Comparison of ENCODE assay signal across 8 cellular contexts in genomic region chr7:16695621-16696237, GRCh38. TPM values are rescaled to one million over a fixed set of nuclear protein-coding genes. Genes with fewer than 3 reads are reported as not detected.
A peak's percentile ranks its signal among the peaks of the same experiment; 100 is the strongest.
DNase-seq lines count a peak whose midpoint lies in the region; ATAC-seq and TF ChIP-seq lines count a peak whose summit lies in the region.

No MANE protein-coding gene starts in this region.

- H3K27ac ChIP-seq in osteoblast (ENCODE audit: low read depth, low read length): peak overlapping the region; percentile 92

- H3K4me1 ChIP-seq in osteoblast (ENCODE audit: insufficient read depth, low read length): peaks cover 44% of the 10 kb centered on the region

- H3K9me3 ChIP-seq in osteoblast (ENCODE audit: low read depth, low read length): no peaks in the 10 kb centered on the region

- no peak for ATAC-seq in activated T-cell treated with anti-CD3 and anti-CD28 coated beads, Interleukin-2, amount 50 U/mL, for 72 hours (replicated peaks in 1 of 2)

- H3K27ac Mint-ChIP-seq in activated T-cell treated with anti-CD3 and anti-CD28 coated beads, Interleukin-2, amount 50 U/mL, for 72 hours: peak overlapping the region; percentile 68

- no peaks in the 10 kb centered on the region for H3K27me3 ChIP-seq in osteoblast (ENCODE audit: insufficient read depth, low read length)

- no peaks in the 10 kb centered on the region for H3K4me1 Mint-ChIP-seq in activated T-cell treated with anti-CD3 and anti-CD28 coated beads, Interleukin-2, amount 50 U/mL, for 72 hours (ENCODE audit: low read depth)

- H3K4me2 ChIP-seq in osteoblast (ENCODE audit: insufficient read depth, low read length): no peak overlapping the region

- H3K9me3 Mint-ChIP-seq in activated T-cell treated with anti-CD3 and anti-CD28 coated beads, Interleukin-2, amount 50 U/mL, for 72 hours: no peaks in the 10 kb centered on the region

- H3K27me3 Mint-ChIP-seq in activated T-cell treated with anti-CD3 and anti-CD28 coated beads, Interleukin-2, amount 50 U/mL, for 72 hours (ENCODE audit: low read depth): no peaks in the 10 kb centered on the region

- H4K20me1 ChIP-seq in osteoblast (ENCODE audit: insufficient read depth, low read length): no peaks in the 10 kb centered on the region

- DNase-seq in activated T-cell treated with anti-CD3 and anti-CD28 coated beads, Interleukin-2, amount 50 U/mL, for 72 hours: no peak
- DNase-seq in activated T-cell treated with anti-CD3 and anti-CD28 coated beads for 4 hours: no peak
- DNase-seq in HT-29 (ENCODE audit: low spot score): peak; percentile 76
- DNase-seq in SHP77 (lab: John Stamatoyannopoulos, UW): peak; percentile 62
- peak; percentile 77 for DNase-seq in fibroblast of peridontal ligament (ENCODE audit: extremely low read depth)
- DNase-seq in osteoblast (ENCODE audit: insufficient read length, low spot score, missing footprints): no peak
- DNase-seq in NCI-H187 treated with DMSO at 0.1 percent for 48 hours (lab: John Stamatoyannopoulos, UW): no peak
- DNase-seq in activated CD4-positive, alpha-beta T cell treated with anti-CD3 and anti-CD28 coated beads, Interleukin-2, amount 50 U/mL, for 4 hours: no peak

- no peak overlapping the region for H3K4me3 ChIP-seq in osteoblast (ENCODE audit: insufficient read depth, low read length)

- H3K36me3 Mint-ChIP-seq in activated T-cell treated with anti-CD3 and anti-CD28 coated beads, Interleukin-2, amount 50 U/mL, for 72 hours (ENCODE audit: insufficient read depth in 2 of 2): peaks cover 8 to 34% of the 10 kb centered on the region in 2 donors

- H3K4me3 Mint-ChIP-seq in activated T-cell treated with anti-CD3 and anti-CD28 coated beads, Interleukin-2, amount 50 U/mL, for 72 hours: no peak overlapping the region

- H2AFZ ChIP-seq in osteoblast (ENCODE audit: low read length): no peak overlapping the region

- peaks cover 73% of the 10 kb centered on the region for H3K36me3 ChIP-seq in osteoblast (ENCODE audit: insufficient read depth, low read length)

- peaks cover 3% of the 10 kb centered on the region for H3K79me2 ChIP-seq in osteoblast (ENCODE audit: insufficient read depth, low read length)

- peak; percentile 63 for TF ChIP-seq CTCF in osteoblast (IDR thresholded peaks at IDR 0.05; ENCODE audit: extremely low read depth, low read depth, low read length)

RNA-seq across cellular contexts. Expression of gene BZW2, which starts 49.7 kb away (rescaled TPM):
- total RNA-seq in activated T-cell treated with anti-CD3 and anti-CD28 coated beads, Interleukin-2, amount 50 U/mL, for 72 hours: 10 to 100 TPM; 59.5 to 66.5 TPM
- total RNA-seq in HT-29 (2014; rRNA removed; shearing (Covaris generic)): 110 and 115 TPM in 2 replicates
- total RNA-seq in osteoblast: 45.4 and 52.8 TPM in 2 replicates

RNA-seq across cellular contexts. Expression of gene ANKMY2, which starts 50.2 kb away (rescaled TPM):
- total RNA-seq in activated T-cell treated with anti-CD3 and anti-CD28 coated beads, Interleukin-2, amount 50 U/mL, for 72 hours: 10 to 100 TPM; 11.0 to 11.9 TPM
- 8.8 and 10.2 TPM in 2 replicates for total RNA-seq in HT-29 (2014; rRNA removed; shearing (Covaris generic))
- total RNA-seq in osteoblast: 26.8 and 28.0 TPM in 2 replicates

RNA-seq across cellular contexts. Expression of gene TSPAN13, which starts 57.8 kb away (rescaled TPM):
- total RNA-seq in activated T-cell treated with anti-CD3 and anti-CD28 coated beads, Interleukin-2, amount 50 U/mL, for 72 hours: 1 to 10 TPM; 1.1 to 1.2 TPM
- total RNA-seq in HT-29 (2014; rRNA removed; shearing (Covaris generic)): 25.9 and 33.8 TPM in 2 replicates
- 1.8 TPM in 2 replicates for total RNA-seq in osteoblast

Comparison
In these comparisons a context has a peak if more than half of its experiments do, and no peak if none do; other contexts are left out.
1. DNase-seq: peak in HT-29 (single experiment), SHP77 (2 of 2) and fibroblast of peridontal ligament (single experiment); none in activated T-cell treated with anti-CD3 and anti-CD28 coated beads, Interleukin-2, amount 50 U/mL, for 72 hours (0 of 2), activated T-cell treated with anti-CD3 and anti-CD28 coated beads for 4 hours (single experiment), osteoblast (single experiment), NCI-H187 treated with DMSO at 0.1 percent for 48 hours (single experiment) and activated CD4-positive, alpha-beta T cell treated with anti-CD3 and anti-CD28 coated beads, Interleukin-2, amount 50 U/mL, for 4 hours (0 of 2).